8 cellular contexts compared by ENCODE assay signal in the genomic region with DNA sequence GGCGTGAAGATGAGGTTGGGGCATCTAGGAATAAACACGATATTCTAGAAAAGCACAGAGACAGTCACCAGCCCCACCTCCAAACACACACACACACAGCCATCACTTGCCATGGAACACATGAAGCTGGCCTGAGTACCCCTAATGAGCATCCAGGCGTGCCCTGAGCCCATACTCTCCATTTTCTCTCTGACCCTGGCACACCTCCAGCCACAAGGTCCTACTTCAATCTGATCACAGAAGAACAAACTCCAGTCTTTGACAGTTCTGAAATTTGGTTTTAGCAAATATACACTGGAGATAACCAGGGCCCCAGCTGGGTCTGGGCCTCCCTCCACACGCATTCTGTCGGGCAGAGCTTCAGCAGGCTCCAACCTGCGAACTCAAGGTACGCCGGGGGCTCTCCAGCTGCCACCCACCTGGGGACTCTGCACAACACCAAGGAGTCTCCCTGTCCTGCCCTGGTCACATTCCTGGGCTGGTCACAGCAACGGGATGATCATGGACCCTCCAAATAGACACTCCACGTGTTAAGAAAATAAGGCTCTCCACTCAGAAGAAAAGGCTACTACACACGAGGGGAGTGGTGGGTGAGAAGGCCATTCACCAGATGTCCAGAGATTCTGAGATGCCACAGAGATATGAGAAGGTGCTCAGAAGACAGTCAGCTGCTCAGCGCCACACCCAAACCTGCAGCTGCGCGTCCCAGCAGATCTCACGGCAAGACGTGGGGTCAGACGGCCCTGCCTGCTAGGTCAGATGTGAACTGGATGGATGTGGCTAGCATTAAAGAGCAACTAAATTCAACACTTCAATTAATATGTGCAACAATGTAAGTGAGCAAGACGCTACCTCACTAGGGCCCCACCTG. TPM values are rescaled to one million over a fixed set of nuclear protein-coding genes. Genes with fewer than 3 reads are reported as not detected.
A peak's percentile ranks its signal among the peaks of the same experiment; 100 is the strongest.
DNase-seq lines count a peak whose midpoint lies in the region; ATAC-seq and TF ChIP-seq lines count a peak whose summit lies in the region.

No MANE protein-coding gene starts in this region.

- H3K27me3 ChIP-seq in cardiac muscle cell (no peaks in the 10 kb centered on the region), HL-60 (ENCODE audit: insufficient read depth, poor library complexity, severe bottlenecking) (no peaks in the 10 kb centered on the region)

- peak overlapping the region; percentile 72 for H3K4me3 Mint-ChIP-seq in stimulated activated naive CD8-positive, alpha-beta T cell treated with anti-CD3 and anti-CD28 coated beads, Interleukin-15, Interleukin-2, amounts not matched to agents 100 ng/mL and 50 ng/mL, for 24 hours

- peak overlapping the region; percentile 90 for H3K27ac Mint-ChIP-seq in stimulated activated naive CD8-positive, alpha-beta T cell treated with anti-CD3 and anti-CD28 coated beads, Interleukin-15, Interleukin-2, amounts not matched to agents 100 ng/mL and 50 ng/mL, for 24 hours

- peaks cover 77% of the 10 kb centered on the region for H3K4me1 Mint-ChIP-seq in stimulated activated naive CD8-positive, alpha-beta T cell treated with anti-CD3 and anti-CD28 coated beads, Interleukin-15, Interleukin-2, amounts not matched to agents 100 ng/mL and 50 ng/mL, for 24 hours (ENCODE audit: low read depth)

- H3K27ac ChIP-seq in cardiac muscle cell, result peak overlapping the region; percentile 69
- H3K27ac ChIP-seq in HL-60 (replicated peaks), result peak overlapping the region; percentile 60
- peak overlapping the region; percentile 61 for H3K27ac ChIP-seq in epithelial cell of prostate

- H3K36me3 Mint-ChIP-seq in stimulated activated naive CD8-positive, alpha-beta T cell treated with anti-CD3 and anti-CD28 coated beads, Interleukin-15, Interleukin-2, amounts not matched to agents 100 ng/mL and 50 ng/mL, for 24 hours (ENCODE audit: low read depth), result peaks cover 14% of the 10 kb centered on the region

- TF ChIP-seq CTCF in cardiac muscle cell (IDR thresholded peaks at IDR 0.05; ENCODE audit: low read depth, low read length), result no peak
- TF ChIP-seq CTCF in HL-60 (IDR thresholded peaks at IDR 0.05; ENCODE audit: insufficient read depth, low read length), result no peak

- H3K9me3 Mint-ChIP-seq in stimulated activated naive CD8-positive, alpha-beta T cell treated with anti-CD3 and anti-CD28 coated beads, Interleukin-15, Interleukin-2, amounts not matched to agents 100 ng/mL and 50 ng/mL, for 24 hours, result no peaks in the 10 kb centered on the region

- H3K9me3 ChIP-seq in cardiac muscle cell (ENCODE audit: low read depth), result no peaks in the 10 kb centered on the region

- ATAC-seq in left cardiac atrium, result no peak

- intact Hi-C loops in left cardiac atrium (cut with DNase I), result no loop called here

- H3K4me1 ChIP-seq in cardiac muscle cell (ENCODE audit: low read depth), result peaks cover 18% of the 10 kb centered on the region

- no peaks in the 10 kb centered on the region for H3K27me3 Mint-ChIP-seq in stimulated activated naive CD8-positive, alpha-beta T cell treated with anti-CD3 and anti-CD28 coated beads, Interleukin-15, Interleukin-2, amounts not matched to agents 100 ng/mL and 50 ng/mL, for 24 hours

- DNase-seq in cardiac muscle cell (ENCODE audit: low read depth in 1 of 2, low spot score in 1 of 2) (no peak), left cardiac atrium (no peak), HL-60 (ENCODE audit: low read depth in 1 of 2, low spot score in 1 of 2) (no peak), epithelial cell of prostate (ENCODE audit: low read depth, low spot score) (no peak), SHP77 treated with DMSO at 0.1 percent for 48 hours (lab: John Stamatoyannopoulos, UW) (no peak), SKM-1 (lab: John Stamatoyannopoulos, UW; ENCODE audit: unreplicated experiment) (no peak), SIG-M5 (lab: John Stamatoyannopoulos, UW) (no peak)

- H3K4me3 ChIP-seq in cardiac muscle cell, result no peak overlapping the region
- no peak overlapping the region for H3K4me3 ChIP-seq in HL-60 (replicated peaks; ENCODE audit: insufficient read depth, low read length)

- no peaks in the 10 kb centered on the region for H3K36me3 ChIP-seq in cardiac muscle cell

RNA-seq across cellular contexts. Expression of gene PNMA1, which starts 57.0 kb away (rescaled TPM):
- total RNA-seq in cardiac muscle cell (37.2 and 39.9 TPM in 2 replicates), left cardiac atrium (10 to 100 TPM; 25.9 to 29.6 TPM)
- polyA plus RNA-seq in cardiac muscle cell, result 72.4 and 77.4 TPM in 2 replicates
